20 cellular contexts compared by ENCODE assay signal in genomic region chr2:60260646-60261296, GRCh38.
DNase-seq lines count a peak whose midpoint lies in the region; ATAC-seq, FAIRE-seq and TF ChIP-seq lines count a peak whose summit lies in the region.
"Had no signal": no experiment of that assay in that cellular context is flagged by ENCODE, and none has a peak within 500 bp of the region (broad histone marks: within the 10 kb centered on the region; RNA-seq: fewer than 3 reads in every experiment).

No MANE protein-coding gene starts in this region.

- 0 out of 2 replicates have a peak overlapping the region, but pooled peaks have one; percentile 47 for H2BK15ac ChIP-seq in H1 (ENCODE audit: low read length)

- no peak for FAIRE-seq in H1 (lab: Jason Lieb, UNC)
- FAIRE-seq: G401.6, GM18507 had no signal

- H3K4me1 ChIP-seq in H1 (replicated peaks in 1 of 4; ENCODE audit: control insufficient read depth in 3 of 4, insufficient read depth in 4 of 4, low read length in 3 of 4) (no peaks in the 10 kb centered on the region), prostate gland (replicated peaks) (no peaks in the 10 kb centered on the region)

- CTCF ChIA-PET in H1 (lab: Charles Lee; ENCODE audit: partially characterized antibody) = interaction anchor here (1.3 kb wide), 1 partner anchor 15 kb away, joined by 3 read pairs; no protein-coding TSS in a partner anchor

- H2BK120ac ChIP-seq in H1 (replicated peaks; ENCODE audit: low read depth, low read length) = no peak overlapping the region

- H4K20me1 ChIP-seq in H1 (replicated peaks in 1 of 2; ENCODE audit: control insufficient read depth in 1 of 2, insufficient read depth in 2 of 2, low read length in 2 of 2) = no peaks in the 10 kb centered on the region

- no peaks in the 10 kb centered on the region for H3K4me1 Mint-ChIP-seq in stimulated activated effector memory CD8-positive, alpha-beta T cell treated with anti-CD3 and anti-CD28 coated beads, Interleukin-12 subunit alpha, Interleukin-12 subunit beta, amount 100 ng/mL, for 72 hours
- H3K4me1 Mint-ChIP-seq: endodermal cell had no signal

- H3K9me3 ChIP-seq in H1 (ENCODE audit: insufficient read depth in 2 of 2, low read depth in 1 of 2, low read length in 1 of 2) (no peaks in the 10 kb centered on the region), prostate gland (no peaks in the 10 kb centered on the region)
- H3K9me3 ChIP-seq: sigmoid colon had no signal

- no peak overlapping the region for H2AK5ac ChIP-seq in H1 (ENCODE audit: low read depth, low read length)

- TF ChIP-seq EP300 in H1 (IDR thresholded peaks at IDR 0.05; ENCODE audit: borderline replicate concordance in 1 of 2, low read depth in 2 of 2, low read length in 2 of 2) = no peak

- H2AFZ ChIP-seq in H1 (ENCODE audit: low read length) = no peak overlapping the region

- no peak overlapping the region for H2BK5ac ChIP-seq in H1 (ENCODE audit: low read depth, low read length)

- no peak overlapping the region for H2BK12ac ChIP-seq in H1 (ENCODE audit: low read depth, low read length)

- no peak overlapping the region for H4K91ac ChIP-seq in H1 (replicated peaks; ENCODE audit: insufficient read length, low read length)

- no peak overlapping the region for H3K23ac ChIP-seq in H1 (ENCODE audit: insufficient read length)

- H3K14ac ChIP-seq in H1 (ENCODE audit: insufficient read length) = no peak overlapping the region

- no peak overlapping the region for H3K4ac ChIP-seq in H1 (replicated peaks; ENCODE audit: insufficient read length, low read depth, low read length)

- 87% methylated on average over 13 of the region's 13 CpGs; no CpG with 5 or more reads in 1 of the 2 experiments for WGBS in H1 (ENCODE audit: extremely low coverage in 1 of 2, insufficient coverage in 1 of 2, insufficient read length in 1 of 2, insufficient replicate concordance in 2 of 2, low coverage in 1 of 2, low lambda C conversion rate in 2 of 2, missing lambda C conversion rate in 1 of 2), 2 experiments
- 64% methylated on average over 13 of the region's 13 CpGs for WGBS in prostate gland

- no peak overlapping the region for H3K4me2 ChIP-seq in H1 (ENCODE audit: insufficient read depth in 1 of 2, low read depth in 2 of 2, low read length in 2 of 2)

- peaks cover 7% of the 10 kb centered on the region for H3K9me3 Mint-ChIP-seq in stimulated activated effector memory CD8-positive, alpha-beta T cell treated with anti-CD3 and anti-CD28 coated beads, Interleukin-12 subunit alpha, Interleukin-12 subunit beta, amount 100 ng/mL, for 72 hours
- H3K9me3 Mint-ChIP-seq: activated naive CD4-positive, alpha-beta T cell treated with anti-CD3 and anti-CD28 coated beads for 36 hours; endodermal cell; stimulated activated naive CD8-positive, alpha-beta T cell treated with anti-CD3 and anti-CD28 coated beads, Interleukin-15, Interleukin-2, amounts not matched to agents 100 ng/mL and 50 ng/mL, for 24 hours had no signal

- no peaks in the 10 kb centered on the region for H3K79me2 ChIP-seq in H1 (ENCODE audit: control insufficient read depth in 1 of 2, insufficient read depth in 2 of 2, low read length in 2 of 2)

- H3K27ac Mint-ChIP-seq in stimulated activated effector memory CD8-positive, alpha-beta T cell treated with anti-CD3 and anti-CD28 coated beads, Interleukin-12 subunit alpha, Interleukin-12 subunit beta, amount 100 ng/mL, for 72 hours = no peak overlapping the region
- H3K27ac Mint-ChIP-seq: activated naive CD4-positive, alpha-beta T cell treated with anti-CD3 and anti-CD28 coated beads for 36 hours; endodermal cell; nephron progenitor cell; stimulated activated naive CD8-positive, alpha-beta T cell treated with anti-CD3 and anti-CD28 coated beads, Interleukin-15, Interleukin-2, amounts not matched to agents 100 ng/mL and 50 ng/mL, for 24 hours had no signal

- TF ChIP-seq CTCF in H1 (IDR thresholded peaks at IDR 0.05; ENCODE audit: control extremely low read depth in 1 of 3, insufficient read depth in 1 of 3, low read depth in 1 of 3, low read length in 3 of 3) = no peak
- TF ChIP-seq CTCF in prostate gland (IDR thresholded peaks at IDR 0.05) = no peak

- H4K5ac ChIP-seq in H1 (ENCODE audit: insufficient read length, low read depth, low read length) = no peak overlapping the region

- no peak for ATAC-seq in stimulated activated effector memory CD8-positive, alpha-beta T cell treated with anti-CD3 and anti-CD28 coated beads, Interleukin-12 subunit alpha, Interleukin-12 subunit beta, amount 100 ng/mL, for 72 hours
- ATAC-seq in GM21619 (IDR thresholded peaks at IDR 0.05; ENCODE audit: unreplicated experiment) = no peak

- DNase-seq in H4 (ENCODE audit: low spot score) = peak; percentile 58
- DNase-seq in NCI-H460 (ENCODE audit: extremely low read depth, low read depth) = peak; percentile 25
- no peak for DNase-seq in H1 (ENCODE audit: low read depth in 1 of 2, low spot score in 2 of 2)
- peak; percentile 52 for DNase-seq in prostate gland (ENCODE audit: low spot score)
- no peak for DNase-seq in HuH-7.5 (ENCODE audit: low spot score)
- DNase-seq in stimulated activated effector memory CD8-positive, alpha-beta T cell treated with anti-CD3 and anti-CD28 coated beads, Interleukin-12 subunit alpha, Interleukin-12 subunit beta, amount 100 ng/mL, for 72 hours (ENCODE audit: low spot score in 2 of 2) = no peak
- DNase-seq: activated naive CD4-positive, alpha-beta T cell treated with anti-CD3 and anti-CD28 coated beads for 36 hours; central memory CD4-positive, alpha-beta T cell; endodermal cell; glutamatergic neuron; NCI-H1417 treated with DMSO at 0.1 percent for 48 hours; NCI-H510A treated with DMSO at 0.1 percent for 48 hours; nephron progenitor cell; SHP77; sigmoid colon had no signal

- H3K36me3 ChIP-seq in H1 (ENCODE audit: control insufficient read depth in 2 of 4, insufficient read depth in 4 of 4, low read length in 3 of 4) (no peaks in the 10 kb centered on the region; a peak in 1 of 8 replicates), prostate gland (no peaks in the 10 kb centered on the region)
- H3K36me3 ChIP-seq: sigmoid colon had no signal

- H4K8ac ChIP-seq in H1 (ENCODE audit: extremely low read depth, insufficient read depth, low read length) = 0 out of 2 replicates have a peak overlapping the region, but pooled peaks have one; percentile 6

- no peak overlapping the region for H3K4me3 Mint-ChIP-seq in stimulated activated effector memory CD8-positive, alpha-beta T cell treated with anti-CD3 and anti-CD28 coated beads, Interleukin-12 subunit alpha, Interleukin-12 subunit beta, amount 100 ng/mL, for 72 hours
- H3K4me3 Mint-ChIP-seq: activated naive CD4-positive, alpha-beta T cell treated with anti-CD3 and anti-CD28 coated beads for 36 hours; CD14-positive monocyte; endodermal cell; nephron progenitor cell; stimulated activated naive CD8-positive, alpha-beta T cell treated with anti-CD3 and anti-CD28 coated beads, Interleukin-15, Interleukin-2, amounts not matched to agents 100 ng/mL and 50 ng/mL, for 24 hours had no signal

- H2BK20ac ChIP-seq in H1 (ENCODE audit: low read length) = no peak overlapping the region

- TF ChIP-seq RAD21 in H1 (IDR thresholded peaks at IDR 0.05 in 1 of 2, conservative IDR thresholded peaks at IDR 0.05 in 1 of 2; ENCODE audit: low read depth in 2 of 2, low read length in 2 of 2) = no peak

- H3K9ac ChIP-seq in H1 (replicated peaks in 1 of 4; ENCODE audit: extremely low read depth in 1 of 4, low read depth in 3 of 4, low read length in 3 of 4) = no peak overlapping the region

- no peak for TF ChIP-seq POLR2A in H1 (IDR thresholded peaks at IDR 0.05; ENCODE audit: control extremely low read depth in 1 of 2, low read depth in 2 of 2, low read length in 2 of 2)
- TF ChIP-seq POLR2A in prostate gland (IDR thresholded peaks at IDR 0.05) = no peak

- intact Hi-C loops in prostate gland (cut with DNase I) = no loop called here

- POLR2A ChIA-PET in H1 (lab: Charles Lee; ENCODE audit: partially characterized antibody) = no interaction called here

- no peaks in the 10 kb centered on the region for H3K27me3 ChIP-seq in H1 (replicated peaks in 1 of 4; ENCODE audit: control insufficient read depth in 3 of 4, extremely low read depth in 1 of 4, insufficient read depth in 3 of 4, low read length in 3 of 4)
- no peaks in the 10 kb centered on the region for H3K27me3 ChIP-seq in prostate gland (replicated peaks; ENCODE audit: insufficient read depth)
- H3K27me3 ChIP-seq: sigmoid colon had no signal

- no peak overlapping the region; the same call in 1 of the 2 replicates for H3K18ac ChIP-seq in H1 (ENCODE audit: extremely low read depth, low read length)

- H3K36me3 Mint-ChIP-seq in stimulated activated effector memory CD8-positive, alpha-beta T cell treated with anti-CD3 and anti-CD28 coated beads, Interleukin-12 subunit alpha, Interleukin-12 subunit beta, amount 100 ng/mL, for 72 hours = no peaks in the 10 kb centered on the region
- H3K36me3 Mint-ChIP-seq: CD14-positive monocyte had no signal

- no peaks in the 10 kb centered on the region for H3K23me2 ChIP-seq in H1 (ENCODE audit: low read depth, low read length)

- no peak overlapping the region for H3K4me3 ChIP-seq in H1 (ENCODE audit: extremely low read depth in 1 of 4, insufficient read depth in 2 of 4, low read depth in 3 of 4, low read length in 4 of 4)
- no peak overlapping the region for H3K4me3 ChIP-seq in prostate gland
- H3K4me3 ChIP-seq: sigmoid colon had no signal

- no peak overlapping the region for H3K56ac ChIP-seq in H1 (replicated peaks; ENCODE audit: insufficient read length, low read depth, low read length)

- no peak overlapping the region for H3K27ac ChIP-seq in H1 (ENCODE audit: low read depth, low read length)
- no peak overlapping the region for H3K27ac ChIP-seq in prostate gland
- H3K27ac ChIP-seq: sigmoid colon had no signal

- no peaks in the 10 kb centered on the region for H3K79me1 ChIP-seq in H1 (ENCODE audit: low read depth, low read length)

TF ChIP-seq in H1, 55 proteins besides CTCF, POLR2A, EP300 and RAD21 (continues in another document):
- TF ChIP-seq GABPA (IDR thresholded peaks at IDR 0.05; ENCODE audit: borderline replicate concordance, insufficient read depth, low read length) = no peak
- TF ChIP-seq TBP (IDR thresholded peaks at IDR 0.05; ENCODE audit: low read depth, low read length) = no peak
- TF ChIP-seq SUZ12 (IDR thresholded peaks at IDR 0.05; ENCODE audit: low read length) = no peak
- no peak for TF ChIP-seq NANOG (IDR thresholded peaks at IDR 0.05; ENCODE audit: insufficient read depth, low read depth, low read length, poor library complexity, severe bottlenecking)
- TF ChIP-seq SP1 (IDR thresholded peaks at IDR 0.05; ENCODE audit: low read depth, low read length) = no peak

Comparison
In these comparisons a context has a peak if more than half of its experiments do, and no peak if none do; other contexts are left out.
1. DNase-seq: peak in H4 (single experiment), NCI-H460 (single experiment) and prostate gland (single experiment); none in H1 (0 of 2), HuH-7.5 (single experiment) and stimulated activated effector memory CD8-positive, alpha-beta T cell treated with anti-CD3 and anti-CD28 coated beads, Interleukin-12 subunit alpha, Interleukin-12 subunit beta, amount 100 ng/mL, for 72 hours (0 of 2).